In the genomic region with DNA sequence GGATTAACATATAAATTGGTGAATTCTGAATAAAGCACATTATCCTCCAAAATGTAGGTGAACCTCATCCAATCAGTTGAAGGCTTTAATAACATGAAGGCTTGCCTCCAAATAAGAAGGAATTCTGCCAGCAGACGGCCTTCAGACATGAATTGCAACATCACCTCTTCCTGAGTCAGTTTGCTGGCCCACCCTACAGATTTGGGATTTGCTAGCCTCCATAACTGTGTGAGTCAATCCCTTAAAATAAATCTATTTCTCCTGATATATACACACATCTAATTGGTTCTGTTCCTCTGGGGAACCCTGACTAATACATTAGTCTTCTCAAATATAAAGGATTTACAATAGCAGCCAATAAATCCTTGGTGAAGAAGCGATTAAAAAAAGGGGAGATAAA, we compare ENCODE assay signal across 22 cellular contexts. TPM values are rescaled to one million over a fixed set of nuclear protein-coding genes. Genes with fewer than 3 reads are reported as not detected.
DNase-seq lines count a peak whose midpoint lies in the region; ATAC-seq, FAIRE-seq and TF ChIP-seq lines count a peak whose summit lies in the region.
"Had no signal": no experiment of that assay in that cellular context is flagged by ENCODE, and none has a peak within 500 bp of the region (broad histone marks: within the 10 kb centered on the region; RNA-seq: fewer than 3 reads in every experiment).

No MANE protein-coding gene starts in this region.

- ATAC-seq in Right ventricle myocardium superior (ENCODE audit: poor library complexity) (no peak), RWPE2 (ENCODE audit: low read depth) (peak; percentile 81)
- ATAC-seq in CD4-positive, alpha-beta T cell (ENCODE audit: poor library complexity) = no peak

- peaks cover 5% of the 10 kb centered on the region for H3K27me3 Mint-ChIP-seq in CD4-positive, alpha-beta T cell
- H3K27me3 Mint-ChIP-seq: activated naive CD4-positive, alpha-beta T cell treated with anti-CD3 and anti-CD28 coated beads, Interleukin-2, amount 50 U/mL, for 24 hours had no signal

- no peak overlapping the region for H3K4me3 ChIP-seq in right atrium auricular region
- no peak overlapping the region for H3K4me3 ChIP-seq in RWPE2 (ENCODE audit: severe bottlenecking)
- H3K4me3 ChIP-seq in spleen = no peak overlapping the region
- H3K4me3 ChIP-seq: neural progenitor cell, tibial artery had no signal

- H3K9me3 Mint-ChIP-seq in CD4-positive, alpha-beta T cell = no peaks in the 10 kb centered on the region
- H3K9me3 Mint-ChIP-seq: activated naive CD4-positive, alpha-beta T cell treated with anti-CD3 and anti-CD28 coated beads, Interleukin-2, amount 50 U/mL, for 24 hours had no signal

- POLR2A ChIA-PET in CD4-positive, alpha-beta T cell (lab: Charles Lee) = no interaction called here

- WGBS in spleen, 5 donors = 60 to 80% (median 65%) methylated on average over 2 of the region's 2 CpGs

- TF ChIP-seq POLR2A in spleen (IDR thresholded peaks at IDR 0.05) = no peak
- no peak for TF ChIP-seq POLR2A in GM12892 (IDR thresholded peaks at IDR 0.05; ENCODE audit: low read depth, low read length)

- TF ChIP-seq CTCF in right atrium auricular region (IDR thresholded peaks at IDR 0.05) = no peak
- no peak for TF ChIP-seq CTCF in RWPE2 (IDR thresholded peaks at IDR 0.05; ENCODE audit: poor library complexity, severe bottlenecking)
- TF ChIP-seq CTCF in spleen (IDR thresholded peaks at IDR 0.05 in 8 of 11, conservative IDR thresholded peaks at IDR 0.05 in 3 of 11) = no peak
- no peak for TF ChIP-seq CTCF in CD4-positive, alpha-beta T cell (IDR thresholded peaks at IDR 0.05)

- H3K27ac ChIP-seq in right atrium auricular region = no peak overlapping the region
- H3K27ac ChIP-seq in RWPE2 (ENCODE audit: poor library complexity, severe bottlenecking) = no peak overlapping the region
- H3K27ac ChIP-seq in spleen = no peak overlapping the region
- no peak overlapping the region for H3K27ac ChIP-seq in CD4-positive, alpha-beta T cell (ENCODE audit: low read depth, low read length)
- H3K27ac ChIP-seq: neural progenitor cell, tibial artery had no signal

- intact Hi-C loops in Right ventricle myocardium superior (cut with DNase I) = no loop called here
- intact Hi-C loops in spleen (cut with DNase I; ENCODE audit: low total_unique reads) = no loop called here
- intact Hi-C loops in CD4-positive, alpha-beta T cell (cut with DNase I, micrococcal nuclease) = no loop called here

- H3K4me1 Mint-ChIP-seq in CD4-positive, alpha-beta T cell (ENCODE audit: low read depth) = no peaks in the 10 kb centered on the region
- H3K4me1 Mint-ChIP-seq: neural progenitor cell had no signal

- H3K36me3 ChIP-seq in right atrium auricular region = no peaks in the 10 kb centered on the region
- no peaks in the 10 kb centered on the region for H3K36me3 ChIP-seq in RWPE2 (ENCODE audit: low read depth)
- no peaks in the 10 kb centered on the region for H3K36me3 ChIP-seq in spleen
- H3K36me3 ChIP-seq: tibial artery had no signal

- no peak for FAIRE-seq in GM12892 (lab: Jason Lieb, UNC)
- FAIRE-seq: GM19239 had no signal

- DNase-seq in right atrium auricular region (ENCODE audit: low spot score) (peak; percentile 66), Right ventricle myocardium superior (no peak), RWPE2 (ENCODE audit: low spot score) (no peak), fibroblast of gingiva (ENCODE audit: low read depth) (peak; percentile 91), spleen (no peak), GM12892 (ENCODE audit: insufficient read length) (no peak)
- DNase-seq in central memory CD4-positive, alpha-beta T cell = no peak
- DNase-seq in CD4-positive, alpha-beta T cell = no peak
- DNase-seq: 8988T; caudate nucleus; COR-L47; glutamatergic neuron; midbrain; NCI-H1105; retina; RPMI8226; stimulated activated CD4-positive, alpha-beta T cell treated with anti-CD3 and anti-CD28 coated beads, Interleukin-2, amount 100 ng/mL, for 48 hours; tibial artery had no signal

- no peaks in the 10 kb centered on the region for H3K36me3 Mint-ChIP-seq in CD4-positive, alpha-beta T cell (ENCODE audit: low read depth)
- H3K36me3 Mint-ChIP-seq: activated naive CD4-positive, alpha-beta T cell treated with anti-CD3 and anti-CD28 coated beads, Interleukin-2, amount 50 U/mL, for 24 hours; neural progenitor cell had no signal

- CTCF ChIA-PET in CD4-positive, alpha-beta T cell (lab: Charles Lee) = no interaction called here

- H3K9me3 ChIP-seq in right atrium auricular region (no peaks in the 10 kb centered on the region), RWPE2 (ENCODE audit: severe bottlenecking) (no peaks in the 10 kb centered on the region), spleen (no peaks in the 10 kb centered on the region)
- H3K9me3 ChIP-seq in CD4-positive, alpha-beta T cell (ENCODE audit: control insufficient read depth, low read length) = no peaks in the 10 kb centered on the region
- H3K9me3 ChIP-seq: tibial artery had no signal

- no peak overlapping the region for H3K4me3 Mint-ChIP-seq in CD4-positive, alpha-beta T cell
- H3K4me3 Mint-ChIP-seq: activated naive CD4-positive, alpha-beta T cell treated with anti-CD3 and anti-CD28 coated beads, Interleukin-2, amount 50 U/mL, for 24 hours; neural progenitor cell; T-helper 2 cell treated with Interferon-gamma antibody and Interleukin-4, amounts not matched to agents 5 μg/mL and 100 μg/mL, for 36 hours had no signal

- H3K27me3 ChIP-seq in right atrium auricular region = no peaks in the 10 kb centered on the region
- no peaks in the 10 kb centered on the region for H3K27me3 ChIP-seq in RWPE2 (ENCODE audit: insufficient read depth, poor library complexity, severe bottlenecking)
- H3K27me3 ChIP-seq in spleen (replicated peaks in 1 of 7) = no peaks in the 10 kb centered on the region
- H3K27me3 ChIP-seq in CD4-positive, alpha-beta T cell (ENCODE audit: control insufficient read depth, insufficient read depth, low read length) = no peaks in the 10 kb centered on the region
- H3K27me3 ChIP-seq: neural progenitor cell had no signal

- H3K27ac Mint-ChIP-seq in CD4-positive, alpha-beta T cell = no peak overlapping the region
- H3K27ac Mint-ChIP-seq: activated naive CD4-positive, alpha-beta T cell treated with anti-CD3 and anti-CD28 coated beads, Interleukin-2, amount 50 U/mL, for 24 hours; neural progenitor cell; T-helper 2 cell treated with Interferon-gamma antibody and Interleukin-4, amounts not matched to agents 5 μg/mL and 100 μg/mL, for 36 hours had no signal

- no peaks in the 10 kb centered on the region for H3K4me1 ChIP-seq in right atrium auricular region
- H3K4me1 ChIP-seq in RWPE2 (ENCODE audit: insufficient read depth, poor library complexity, severe bottlenecking) = peaks cover 11% of the 10 kb centered on the region
- H3K4me1 ChIP-seq in spleen = no peaks in the 10 kb centered on the region
- H3K4me1 ChIP-seq: neural progenitor cell, tibial artery had no signal

RNA-seq across cellular contexts. Expression of a gene that starts 34.8 kb away (rescaled TPM):
- 1 to 10 TPM; 4.8 to 6.7 TPM for total RNA-seq in right atrium auricular region
- total RNA-seq in Right ventricle myocardium superior = 8.4 TPM
- 10 to 100 TPM; 18.5 to 33.9 (median 27.0) TPM for total RNA-seq in spleen
- 10 to 100 TPM; 10.3 to 16.2 (median 13.4) TPM for polyA plus RNA-seq in spleen
- 21.6 TPM for polyA plus RNA-seq in GM12892 (2012; ENCODE audit: missing spikeins)
- 10 to 100 TPM; 25.4 to 25.9 TPM for total RNA-seq in CD4-positive, alpha-beta T cell

Comparison
In these comparisons a context has a peak if more than half of its experiments do, and no peak if none do; other contexts are left out.
1. DNase-seq: peak in right atrium auricular region (single experiment) and fibroblast of gingiva (single experiment); none in Right ventricle myocardium superior (single experiment), RWPE2 (single experiment), central memory CD4-positive, alpha-beta T cell (single experiment), spleen (single experiment), GM12892 (single experiment) and CD4-positive, alpha-beta T cell (0 of 10).